Comparison of ENCODE assay signal across 1 cellular context in genomic region chr13:77828815-77829214, GRCh38.
TF ChIP-seq lines count a peak whose summit lies in the region.

No MANE protein-coding gene starts in this region.

TF ChIP-seq in GM23338, 12 proteins besides CTCF, POLR2A, EP300 and RAD21 (continued from another document):
- no peak for TF ChIP-seq ZNF462 (CRISPR knock-in tag; IDR thresholded peaks at IDR 0.05)
- TF ChIP-seq ZNF331 (CRISPR knock-in tag; IDR thresholded peaks at IDR 0.05; ENCODE audit: low read depth): no peak
TF ChIP-seq in GM23338: peak in this region for 0.
